1 cellular context compared by ENCODE assay signal in genomic region chr16:30949655-30950515, GRCh38.
TF ChIP-seq lines count a peak whose summit lies in the region.

No MANE protein-coding gene starts in this region.

TF ChIP-seq in HepG2, 621 proteins besides CTCF, POLR2A, EP300 and RAD21 (continued from another document and continues in another):
- no peak for TF ChIP-seq FOSL1 (CRISPR knock-in tag; IDR thresholded peaks at IDR 0.05; ENCODE audit: borderline replicate concordance)
- TF ChIP-seq CCDC6 (CRISPR knock-in tag; IDR thresholded peaks at IDR 0.05): peak; percentile 90
- TF ChIP-seq ETS1 (CRISPR knock-in tag; IDR thresholded peaks at IDR 0.05): no peak; the same call in 1 of the 2 replicates
- no peak; the same call in 1 of the 2 replicates for TF ChIP-seq MYNN (CRISPR knock-in tag; IDR thresholded peaks at IDR 0.05; ENCODE audit: low read depth)
- no peak for TF ChIP-seq ZNF18 (CRISPR knock-in tag; IDR thresholded peaks at IDR 0.05; ENCODE audit: insufficient replicate concordance)
- peak; percentile 85; the same call in 1 of the 2 replicates for TF ChIP-seq ZNF205 (CRISPR knock-in tag; IDR thresholded peaks at IDR 0.05)
- TF ChIP-seq ZNF414 (CRISPR knock-in tag; IDR thresholded peaks at IDR 0.05): peak; percentile 52; the same call in 1 of the 2 replicates
- peak; percentile 86 for TF ChIP-seq BRD4 (CRISPR knock-in tag; IDR thresholded peaks at IDR 0.05)
- no peak for TF ChIP-seq CENPX (CRISPR knock-in tag; IDR thresholded peaks at IDR 0.05)
- TF ChIP-seq ZNF33B (CRISPR knock-in tag; IDR thresholded peaks at IDR 0.05): 0 out of 2 replicates have a peak, but pooled peaks have one; percentile 4
- TF ChIP-seq ISL2 (CRISPR knock-in tag; IDR thresholded peaks at IDR 0.05): no peak; the same call in 1 of the 2 replicates
- peak; percentile 77; the same call in 1 of the 2 replicates for TF ChIP-seq HNF1B (CRISPR knock-in tag; IDR thresholded peaks at IDR 0.05)
- peak; percentile 95 for TF ChIP-seq ATF6 (CRISPR knock-in tag; conservative IDR thresholded peaks at IDR 0.05)
- TF ChIP-seq RFXANK (CRISPR knock-in tag; IDR thresholded peaks at IDR 0.05): no peak; the same call in 1 of the 2 replicates
- TF ChIP-seq ZMYM3 (CRISPR knock-in tag; IDR thresholded peaks at IDR 0.05): peak; percentile 78
- TF ChIP-seq SP4 (CRISPR knock-in tag; IDR thresholded peaks at IDR 0.05): peak; percentile 83
- peak; percentile 91 for TF ChIP-seq PHF5A (CRISPR knock-in tag; IDR thresholded peaks at IDR 0.05; ENCODE audit: low read depth, unreplicated experiment)
- 0 out of 2 replicates have a peak, but pooled peaks have one; percentile 48 for TF ChIP-seq ONECUT2 (CRISPR knock-in tag; IDR thresholded peaks at IDR 0.05)
- peak; percentile 44; the same call in 1 of the 2 replicates for TF ChIP-seq ZMYM2 (CRISPR knock-in tag; IDR thresholded peaks at IDR 0.05)
- no peak for TF ChIP-seq U2AF1 (optimal IDR thresholded peaks at IDR 0.05; ENCODE audit: low read depth, low read length)
- no peak for TF ChIP-seq RFX1 (IDR thresholded peaks at IDR 0.05)
- TF ChIP-seq NONO (IDR thresholded peaks at IDR 0.05): no peak
- peak; percentile 96 for TF ChIP-seq NONO (CRISPR knock-in tag; conservative IDR thresholded peaks at IDR 0.05)
- TF ChIP-seq REL (CRISPR knock-in tag; conservative IDR thresholded peaks at IDR 0.05): no peak; the same call in 1 of the 2 replicates
- no peak for TF ChIP-seq ASH2L (IDR thresholded peaks at IDR 0.05; ENCODE audit: insufficient read length, low read depth, low read length)
- 0 out of 2 replicates have a peak, but pooled peaks have one; percentile 35 for TF ChIP-seq ZNF333 (CRISPR knock-in tag; IDR thresholded peaks at IDR 0.05; ENCODE audit: borderline replicate concordance)
- peak; percentile 79 for TF ChIP-seq HINFP (CRISPR knock-in tag; IDR thresholded peaks at IDR 0.05; ENCODE audit: low read depth)
- peak; percentile 91 for TF ChIP-seq PAXIP1 (CRISPR knock-in tag; conservative IDR thresholded peaks at IDR 0.05)
- peak; percentile 92; the same call in 1 of the 2 replicates for TF ChIP-seq RXRB (CRISPR knock-in tag; IDR thresholded peaks at IDR 0.05; ENCODE audit: borderline replicate concordance)
- TF ChIP-seq ATRX (CRISPR knock-in tag; IDR thresholded peaks at IDR 0.05; ENCODE audit: borderline replicate concordance): no peak
- TF ChIP-seq ZNF317 (CRISPR knock-in tag; IDR thresholded peaks at IDR 0.05): peak; percentile 77; the same call in 1 of the 2 replicates
- no peak for TF ChIP-seq ZBTB39 (CRISPR knock-in tag; IDR thresholded peaks at IDR 0.05)
- peak; percentile 88 for TF ChIP-seq PAF1 (CRISPR knock-in tag; IDR thresholded peaks at IDR 0.05)
- TF ChIP-seq PLRG1 (conservative IDR thresholded peaks at IDR 0.05): no peak
- TF ChIP-seq ZFX (CRISPR knock-in tag; IDR thresholded peaks at IDR 0.05; ENCODE audit: low read depth): peak; percentile 89
- peak; percentile 97 for TF ChIP-seq DRAP1 (CRISPR knock-in tag; IDR thresholded peaks at IDR 0.05)
- 0 out of 2 replicates have a peak, but pooled peaks have one; percentile 31 for TF ChIP-seq LRRFIP1 (CRISPR knock-in tag; conservative IDR thresholded peaks at IDR 0.05)
- no peak for TF ChIP-seq E2F5 (CRISPR knock-in tag; conservative IDR thresholded peaks at IDR 0.05)
- TF ChIP-seq SRSF1 (optimal IDR thresholded peaks at IDR 0.05; ENCODE audit: low read depth, low read length): no peak
- no peak for TF ChIP-seq ZNF839 (CRISPR knock-in tag; IDR thresholded peaks at IDR 0.05; ENCODE audit: borderline replicate concordance)
- peak; percentile 65; the same call in 1 of the 2 replicates for TF ChIP-seq ATF7-NPFF (CRISPR knock-in tag; IDR thresholded peaks at IDR 0.05; ENCODE audit: low read depth)
- no peak for TF ChIP-seq HOXD1 (CRISPR knock-in tag; IDR thresholded peaks at IDR 0.05)
- TF ChIP-seq PHF21A (CRISPR knock-in tag; IDR thresholded peaks at IDR 0.05): peak; percentile 94
- TF ChIP-seq KLF11 (CRISPR knock-in tag; IDR thresholded peaks at IDR 0.05): peak; percentile 85; the same call in 1 of the 2 replicates
- peak; percentile 37; the same call in 1 of the 2 replicates for TF ChIP-seq MXD1 (CRISPR knock-in tag; IDR thresholded peaks at IDR 0.05)
